22 cellular contexts compared by ENCODE assay signal in genomic region chr18:12766986-12767433, GRCh38.
DNase-seq lines count a peak whose midpoint lies in the region; ATAC-seq and TF ChIP-seq lines count a peak whose summit lies in the region.
"Had no signal": no experiment of that assay in that cellular context is flagged by ENCODE, and none has a peak within 500 bp of the region (broad histone marks: within the 10 kb centered on the region; RNA-seq: fewer than 3 reads in every experiment).

No MANE protein-coding gene starts in this region.

- H3K4me1 Mint-ChIP-seq in Caco-2 (ENCODE audit: low read depth, unreplicated experiment): peaks cover 9% of the 10 kb centered on the region
- H3K4me1 Mint-ChIP-seq in activated T-cell treated with anti-CD3 and anti-CD28 coated beads, Interleukin-2, amount 50 U/mL, for 24 hours (ENCODE audit: low read depth): no peaks in the 10 kb centered on the region

- peak overlapping the region; percentile 44 for H3K27ac ChIP-seq in KOPT-K1 (ENCODE audit: low read depth, low read length, poor library complexity, severe bottlenecking)
- no peak overlapping the region for H3K27ac ChIP-seq in right lobe of liver
- H3K27ac ChIP-seq: adrenal gland, neutrophil, PC-9, sigmoid colon, testis had no signal

- no TSS peak for BruUV-seq in Caco-2 (replicated peaks; lab: Mats Ljungman, UMichigan)

- CTCF ChIA-PET in Caco-2 (lab: Charles Lee): interaction anchor here (0.6 to 1.4 kb wide), 4 partner anchors 10 to 390 kb away, joined by 3 to 8 read pairs (median 5); partner anchors contain the start of gene AFG3L2

- H3K4me3 Mint-ChIP-seq in Caco-2 (ENCODE audit: unreplicated experiment): no peak overlapping the region
- H3K4me3 Mint-ChIP-seq in activated T-cell treated with anti-CD3 and anti-CD28 coated beads, Interleukin-2, amount 50 U/mL, for 24 hours: no peak overlapping the region
- H3K4me3 Mint-ChIP-seq: activated T-helper 1 cell treated with anti-CD3 and anti-CD28 coated beads, Interleukin-12 subunit alpha, Interleukin-12 subunit beta, Interleukin-2, Interleukin-4 antibody, amounts not matched to agents 30 ng/mL and 10 ng/mL and 1 ng/mL, durations not matched to agents 14 hours and 24 hours and 36 hours; immature natural killer cell had no signal

- no peaks in the 10 kb centered on the region for H3K9me3 Mint-ChIP-seq in Caco-2 (ENCODE audit: unreplicated experiment)
- H3K9me3 Mint-ChIP-seq in activated T-cell treated with anti-CD3 and anti-CD28 coated beads, Interleukin-2, amount 50 U/mL, for 24 hours: no peaks in the 10 kb centered on the region
- H3K9me3 Mint-ChIP-seq: activated T-helper 1 cell treated with anti-CD3 and anti-CD28 coated beads, Interleukin-12 subunit alpha, Interleukin-12 subunit beta, Interleukin-2, Interleukin-4 antibody, amounts not matched to agents 30 ng/mL and 10 ng/mL and 1 ng/mL, durations not matched to agents 14 hours and 24 hours and 36 hours; immature natural killer cell had no signal

- TF ChIP-seq CTCF in Caco-2 (IDR thresholded peaks at IDR 0.05; ENCODE audit: insufficient read depth in 1 of 2, low read depth in 1 of 2, low read length in 1 of 2, severe bottlenecking in 1 of 2, unreplicated experiment in 1 of 2): peak; percentile 39 to 51
- peak in 2 of 4 donors; percentile 9 to 20 for TF ChIP-seq CTCF in right lobe of liver (IDR thresholded peaks at IDR 0.05)

- H3K27me3 Mint-ChIP-seq in Caco-2 (ENCODE audit: insufficient read depth, unreplicated experiment): no peaks in the 10 kb centered on the region
- H3K27me3 Mint-ChIP-seq in activated T-cell treated with anti-CD3 and anti-CD28 coated beads, Interleukin-2, amount 50 U/mL, for 24 hours: no peaks in the 10 kb centered on the region

- 0% methylated on average over 1 of the region's 13 CpGs for WGBS in right lobe of liver (ENCODE audit: insufficient coverage, low coverage, low lambda C conversion rate, missing lambda C conversion rate)

- peaks cover 4% of the 10 kb centered on the region for H3K36me3 Mint-ChIP-seq in Caco-2 (ENCODE audit: insufficient read depth, unreplicated experiment)
- H3K36me3 Mint-ChIP-seq in activated T-cell treated with anti-CD3 and anti-CD28 coated beads, Interleukin-2, amount 50 U/mL, for 24 hours (ENCODE audit: low read depth): no peaks in the 10 kb centered on the region

- intact Hi-C loops in Caco-2 (cut with micrococcal nuclease; ENCODE audit: unreplicated experiment) (loop anchor here (1.0 to 5.0 kb wide), 3 partner anchors 23 to 180 kb away; partner anchors contain the start of gene SEH1L), right lobe of liver (cut with DNase I) (no loop called here)

- H3K27ac Mint-ChIP-seq in Caco-2 (ENCODE audit: unreplicated experiment): peak overlapping the region; percentile 48
- no peak overlapping the region for H3K27ac Mint-ChIP-seq in activated T-cell treated with anti-CD3 and anti-CD28 coated beads, Interleukin-2, amount 50 U/mL, for 24 hours

- POLR2A ChIA-PET in Caco-2 (lab: Charles Lee): interaction anchor here (1.5 kb wide), 2 partner anchors 10 to 37 kb away, joined by 7 to 8 read pairs; no protein-coding TSS in a partner anchor

- H3K36me3 ChIP-seq in Caco-2 (ENCODE audit: control insufficient read depth, insufficient read depth, low read length) (no peaks in the 10 kb centered on the region), KOPT-K1 (ENCODE audit: insufficient read depth, low read length) (peaks cover 99% of the 10 kb centered on the region), right lobe of liver (no peaks in the 10 kb centered on the region)
- H3K36me3 ChIP-seq: adrenal gland, neutrophil, sigmoid colon had no signal

- H3K27me3 ChIP-seq in Caco-2 (replicated peaks; ENCODE audit: control insufficient read depth, insufficient read depth, low read length): no peaks in the 10 kb centered on the region
- no peaks in the 10 kb centered on the region for H3K27me3 ChIP-seq in right lobe of liver
- H3K27me3 ChIP-seq: adrenal gland, neutrophil, sigmoid colon, testis had no signal

- no peak for TF ChIP-seq POLR2A in right lobe of liver (IDR thresholded peaks at IDR 0.05)

- ATAC-seq in right lobe of liver (peak; percentile 64 to 79 (median 78)), HG02973 (IDR thresholded peaks at IDR 0.05; ENCODE audit: unreplicated experiment) (no peak)

- H3K9me3 ChIP-seq in Caco-2 (no peaks in the 10 kb centered on the region), KOPT-K1 (ENCODE audit: insufficient read depth, low read length, poor library complexity, severe bottlenecking) (no peaks in the 10 kb centered on the region), right lobe of liver (no peaks in the 10 kb centered on the region)
- H3K9me3 ChIP-seq: adrenal gland, neutrophil, sigmoid colon, testis had no signal

- H3K4me1 ChIP-seq in Caco-2: peaks cover 31% of the 10 kb centered on the region
- H3K4me1 ChIP-seq in right lobe of liver: no peaks in the 10 kb centered on the region
- H3K4me1 ChIP-seq: adrenal gland, sigmoid colon, testis had no signal

- H3K4me3 ChIP-seq in Caco-2 (ENCODE audit: low read depth, low read length): no peak overlapping the region
- H3K4me3 ChIP-seq in right lobe of liver: no peak overlapping the region
- H3K4me3 ChIP-seq: adrenal gland, PC-9, sigmoid colon, testis had no signal

- peak; percentile 52 to 61 for DNase-seq in Caco-2
- DNase-seq in ecto neural progenitor cell (ENCODE audit: low spot score): peak; percentile 78
- peak in 1 of 3 donors; percentile 26 for DNase-seq in right lobe of liver
- no peak for DNase-seq in NCI-H1436 (lab: John Stamatoyannopoulos, UW)
- DNase-seq in activated T-cell treated with anti-CD3 and anti-CD28 coated beads, Interleukin-2, amount 50 U/mL, for 24 hours: no peak
- DNase-seq in NCI-H128 (lab: John Stamatoyannopoulos, UW; ENCODE audit: unreplicated experiment): no peak
- DNase-seq: activated CD4-positive, alpha-beta T cell treated with anti-CD3 and anti-CD28 coated beads, Interleukin-2, amount 50 U/mL, for 4 hours; cerebellar nuclear complex; GOT3; immature natural killer cell; NCI-H2081 treated with DMSO at 0.1 percent for 48 hours; NCI-H526 treated with DMSO at 0.1 percent for 48 hours; PC-9; sigmoid colon; stimulated activated CD4-positive, alpha-beta T cell treated with anti-CD3 and anti-CD28 coated beads, Interleukin-4, amount 100 ng/mL, for 24 hours; stimulated activated CD8-positive, alpha-beta memory T cell treated with anti-CD3 and anti-CD28 coated beads, Interleukin-4, amount 100 ng/mL, for 48 hours; testis had no signal

Comparison
In these comparisons a context has a peak if more than half of its experiments do, and no peak if none do; other contexts are left out.
1. DNase-seq: peak in Caco-2 (2 of 2) and ecto neural progenitor cell (single experiment); none in NCI-H1436 (single experiment), activated T-cell treated with anti-CD3 and anti-CD28 coated beads, Interleukin-2, amount 50 U/mL, for 24 hours (single experiment) and NCI-H128 (single experiment).